Comparison of ENCODE assay signal across 13 cellular contexts in genomic region chr2:69918391-69918790, GRCh38. TPM values are rescaled to one million over a fixed set of nuclear protein-coding genes. Genes with fewer than 3 reads are reported as not detected.
DNase-seq lines count a peak whose midpoint lies in the region; ATAC-seq and TF ChIP-seq lines count a peak whose summit lies in the region.
"Had no signal": no experiment of that assay in that cellular context is flagged by ENCODE, and none has a peak within 500 bp of the region (broad histone marks: within the 10 kb centered on the region; RNA-seq: fewer than 3 reads in every experiment).

No MANE protein-coding gene starts in this region.

- H4K20me1 ChIP-seq in osteoblast (ENCODE audit: insufficient read depth, low read length) (no peaks in the 10 kb centered on the region), GM23338 (replicated peaks; ENCODE audit: insufficient read depth) (no peaks in the 10 kb centered on the region)

- H3K9me3 Mint-ChIP-seq in MCF 10A (ENCODE audit: unreplicated experiment) = no peaks in the 10 kb centered on the region
- no peaks in the 10 kb centered on the region for H3K9me3 Mint-ChIP-seq in GM23338
- no peaks in the 10 kb centered on the region for H3K9me3 Mint-ChIP-seq in nephron progenitor cell

- DNase-seq in GDM1 (lab: John Stamatoyannopoulos, UW) = peak; percentile 14
- DNase-seq in NOMO-1 treated with DMSO at 0.1 percent for 48 hours (lab: John Stamatoyannopoulos, UW; ENCODE audit: unreplicated experiment) = peak; percentile 70
- DNase-seq in MCF 10A (ENCODE audit: unreplicated experiment) = no peak
- peak; percentile 19 for DNase-seq in osteoblast (ENCODE audit: insufficient read length, low spot score, missing footprints)
- DNase-seq in GM23338 (ENCODE audit: low spot score) = no peak
- DNase-seq in ecto neural progenitor cell (ENCODE audit: low spot score) = no peak
- no peak for DNase-seq in nephron progenitor cell
- DNase-seq: activated CD4-positive, alpha-beta T cell treated with anti-CD3 and anti-CD28 coated beads, Interleukin-2, amount 50 U/mL, for 1 hour; activated effector memory CD4-positive, alpha-beta T cell treated with anti-CD3 and anti-CD28 coated beads, Interleukin-2, amount 50 U/mL, for 16 hours; GOT3 had no signal

- peak overlapping the region; percentile 78 for H3K4me3 Mint-ChIP-seq in MCF 10A (ENCODE audit: unreplicated experiment)
- H3K4me3 Mint-ChIP-seq in GM23338 = no peak overlapping the region
- H3K4me3 Mint-ChIP-seq in nephron progenitor cell = no peak overlapping the region

- H2AFZ ChIP-seq in osteoblast (ENCODE audit: low read length) (peak overlapping the region; percentile 40), GM23338 (no peak overlapping the region)

- intact Hi-C loops in MCF 10A (cut with micrococcal nuclease) = loop anchor here (10.0 kb wide), 1 partner anchor 726 kb away; no protein-coding TSS in a partner anchor

- peak overlapping the region; percentile 41 for H3K4me2 ChIP-seq in osteoblast (ENCODE audit: insufficient read depth, low read length)
- no peak overlapping the region for H3K4me2 ChIP-seq in GM23338

- H3K4me1 Mint-ChIP-seq in MCF 10A (ENCODE audit: insufficient read depth, unreplicated experiment) (peaks cover 18% of the 10 kb centered on the region), GM23338 (0 out of 3 replicates have a peak, but pooled peaks cover 5% of the 10 kb centered on the region), nephron progenitor cell (peaks cover 9% of the 10 kb centered on the region)

- peak overlapping the region; percentile 73 for H3K27ac ChIP-seq in osteoblast (ENCODE audit: low read depth, low read length)
- no peak overlapping the region for H3K27ac ChIP-seq in GM23338 (ENCODE audit: low read depth)
- H3K27ac ChIP-seq: C4-2B, SK-N-MC had no signal

- peak overlapping the region; percentile 86 for H3K27ac Mint-ChIP-seq in MCF 10A (ENCODE audit: low read depth, unreplicated experiment)
- H3K27ac Mint-ChIP-seq in GM23338 = no peak overlapping the region
- no peak overlapping the region for H3K27ac Mint-ChIP-seq in nephron progenitor cell

- no peaks in the 10 kb centered on the region for H3K9me3 ChIP-seq in osteoblast (ENCODE audit: low read depth, low read length)

- H3K36me3 ChIP-seq in osteoblast (ENCODE audit: insufficient read depth, low read length) = peaks cover 40% of the 10 kb centered on the region
- H3K36me3 ChIP-seq in GM23338 (ENCODE audit: insufficient read depth) = no peaks in the 10 kb centered on the region

- CTCF ChIA-PET in MCF 10A (lab: Yijun Ruan, JAX) = interaction anchor here (2.4 kb wide), 1 partner anchor 167 kb away, joined by 7 read pairs; no protein-coding TSS in a partner anchor

- H3K36me3 Mint-ChIP-seq in MCF 10A (ENCODE audit: insufficient read depth, unreplicated experiment) (peaks cover 43% of the 10 kb centered on the region), GM23338 (ENCODE audit: low read depth) (peaks cover 2% of the 10 kb centered on the region; the same call in 1 of the 3 replicates), nephron progenitor cell (ENCODE audit: low read depth) (peaks cover 34% of the 10 kb centered on the region)

- no peak for TF ChIP-seq CTCF in MCF 10A (IDR thresholded peaks at IDR 0.05; ENCODE audit: unreplicated experiment)
- TF ChIP-seq CTCF in osteoblast (IDR thresholded peaks at IDR 0.05; ENCODE audit: extremely low read depth, low read depth, low read length) = no peak
- no peak for TF ChIP-seq CTCF in GM23338 (conservative IDR thresholded peaks at IDR 0.05; ENCODE audit: low read depth in 2 of 2)
- TF ChIP-seq CTCF in nephron progenitor cell (IDR thresholded peaks at IDR 0.05) = no peak

- H3K4me1 ChIP-seq in osteoblast (ENCODE audit: insufficient read depth, low read length) = peaks cover 33% of the 10 kb centered on the region
- no peaks in the 10 kb centered on the region for H3K4me1 ChIP-seq in GM23338 (ENCODE audit: insufficient read depth)

- H3F3A ChIP-seq in GM23338 (replicated peaks; ENCODE audit: low read depth) = no peaks in the 10 kb centered on the region

- BruUV-seq in MCF 10A (replicated peaks; lab: Mats Ljungman, UMichigan) = no TSS peak

- no peaks in the 10 kb centered on the region for H3K27me3 Mint-ChIP-seq in MCF 10A (ENCODE audit: insufficient read depth, unreplicated experiment)
- peaks cover 6% of the 10 kb centered on the region for H3K27me3 Mint-ChIP-seq in GM23338 (ENCODE audit: insufficient read depth, low read depth, poor library complexity)
- peaks cover 34% of the 10 kb centered on the region for H3K27me3 Mint-ChIP-seq in nephron progenitor cell (ENCODE audit: low read depth, poor library complexity)

- ATAC-seq in GM23338 = no peak
- no peak for ATAC-seq in HG03139 (IDR thresholded peaks at IDR 0.05; ENCODE audit: unreplicated experiment)

- POLR2A ChIA-PET in MCF 10A (lab: Yijun Ruan, JAX) = interaction anchor here (1.0 to 9.2 kb wide), 14 partner anchors 8 to 546 kb away, joined by 3 to 319 read pairs (median 16); partner anchors contain the start of genes C2orf42, PCBP1 and SNRNP27

- H3K4me3 ChIP-seq in osteoblast (ENCODE audit: insufficient read depth, low read length) (peak overlapping the region; percentile 9), GM23338 (no peak overlapping the region)
- H3K4me3 ChIP-seq: SK-N-MC had no signal

- H3K79me2 ChIP-seq in osteoblast (ENCODE audit: insufficient read depth, low read length) (peaks cover 32% of the 10 kb centered on the region), GM23338 (replicated peaks; ENCODE audit: insufficient read depth) (no peaks in the 10 kb centered on the region)

- no peaks in the 10 kb centered on the region for H3K27me3 ChIP-seq in osteoblast (ENCODE audit: insufficient read depth, low read length)
- no peaks in the 10 kb centered on the region for H3K27me3 ChIP-seq in GM23338 (ENCODE audit: insufficient read depth)

- no peaks in the 10 kb centered on the region for H3K9me2 ChIP-seq in GM23338 (ENCODE audit: insufficient read depth)

TF ChIP-seq in GM23338, 12 proteins besides CTCF, POLR2A, EP300 and RAD21 (continues in another document):
- TF ChIP-seq STAT1 (IDR thresholded peaks at IDR 0.05; ENCODE audit: unreplicated experiment) = no peak
- no peak for TF ChIP-seq REST (IDR thresholded peaks at IDR 0.05; ENCODE audit: unreplicated experiment)

RNA-seq across cellular contexts. Expression of gene MXD1, which starts 3.5 kb away (rescaled TPM):
- 63.6 and 71.8 TPM in 2 replicates for total RNA-seq in MCF 10A (2022)
- 13.8 and 14.5 TPM in 2 replicates for total RNA-seq in osteoblast
- 1.5 and 1.8 TPM in 2 replicates for total RNA-seq in GM23338 (2014; rRNA removed; shearing (Covaris generic))
- 3.6 and 3.9 TPM in 2 replicates for polyA plus RNA-seq in GM23338 (2016; fragmentation: Nextera tagmentation; extraction: Ambion mirVana)

RNA-seq across cellular contexts. Expression of gene SNRNP27, which starts 24.6 kb away (rescaled TPM):
- total RNA-seq in MCF 10A (2022) = 68.9 and 81.0 TPM in 2 replicates
- 35.1 and 38.6 TPM in 2 replicates for total RNA-seq in osteoblast
- 54.3 and 65.2 TPM in 2 replicates for total RNA-seq in GM23338 (2014; rRNA removed; shearing (Covaris generic))
- 133 and 135 TPM in 2 replicates for polyA plus RNA-seq in GM23338 (2016; fragmentation: Nextera tagmentation; extraction: Ambion mirVana)

RNA-seq across cellular contexts. Expression of gene ASPRV1, which starts 43.0 kb away (rescaled TPM):
- 0.20 and 0.23 TPM in 2 replicates for total RNA-seq in MCF 10A (2022)
- total RNA-seq in osteoblast = 0.29 and 0.72 TPM in 2 replicates
- total RNA-seq in GM23338 (2014; rRNA removed; shearing (Covaris generic)) = 0.82 and 1.4 TPM in 2 replicates
- polyA plus RNA-seq in GM23338 (2016; fragmentation: Nextera tagmentation; extraction: Ambion mirVana) = 0.54 and 0.60 TPM in 2 replicates

Comparison
In these comparisons a context has a peak if more than half of its experiments do, and no peak if none do; other contexts are left out.
1. DNase-seq: peak in GDM1 (single experiment), NOMO-1 treated with DMSO at 0.1 percent for 48 hours (single experiment) and osteoblast (single experiment); none in MCF 10A (single experiment), GM23338 (single experiment), ecto neural progenitor cell (single experiment) and nephron progenitor cell (single experiment).